17 cellular contexts compared by ENCODE assay signal in the genomic region with DNA sequence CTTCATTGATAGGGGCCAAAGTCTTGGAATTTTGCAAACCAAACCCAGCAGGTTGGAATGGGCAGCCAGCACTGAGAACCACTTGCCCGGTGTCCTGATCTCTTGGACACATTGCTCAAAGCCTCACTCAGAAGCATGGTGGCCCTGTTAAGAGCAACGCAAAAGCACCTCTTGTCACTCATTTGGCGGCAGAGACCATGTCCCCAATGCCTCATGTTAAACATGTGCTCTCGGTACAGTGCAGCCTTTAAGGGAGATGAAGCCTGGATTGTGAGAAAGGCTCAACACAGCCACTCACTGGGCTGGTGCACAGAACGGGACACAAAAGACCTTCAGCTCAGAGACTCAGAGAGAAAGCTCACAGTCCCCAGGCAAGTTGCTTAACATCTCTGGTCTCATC.
"Had no signal": no experiment of that assay in that cellular context is flagged by ENCODE, and none has a peak within 500 bp of the region (broad histone marks: within the 10 kb centered on the region; RNA-seq: fewer than 3 reads in every experiment).

No MANE protein-coding gene starts in this region.

- H3K9ac ChIP-seq: neural progenitor cell had no signal

- H3K27me3 ChIP-seq: esophagus muscularis mucosa, neural progenitor cell, right atrium auricular region, suprapubic skin, transverse colon had no signal

- H3K9me3 ChIP-seq: esophagus muscularis mucosa, left ventricle myocardium inferior, prostate gland, right atrium auricular region, suprapubic skin, transverse colon had no signal

- H3K27me3 Mint-ChIP-seq: activated naive CD8-positive, alpha-beta T cell had no signal

- H3K4me2 ChIP-seq: neural progenitor cell had no signal

- H3K27ac ChIP-seq: esophagus muscularis mucosa, left ventricle myocardium inferior, neural progenitor cell, prostate gland, right atrium auricular region, transverse colon, VCaP had no signal

- H2AFZ ChIP-seq: neural progenitor cell had no signal

- H3K4me1 ChIP-seq: neural progenitor cell, prostate gland had no signal

- H3K36me3 ChIP-seq: esophagus muscularis mucosa, left ventricle myocardium inferior, neural progenitor cell, prostate gland, right atrium auricular region, suprapubic skin, transverse colon had no signal

- H3K27ac Mint-ChIP-seq: activated naive CD8-positive, alpha-beta T cell; neural progenitor cell; stimulated activated naive CD8-positive, alpha-beta T cell treated with anti-CD3 and anti-CD28 coated beads, Interleukin-15, Interleukin-2, amounts not matched to agents 100 ng/mL and 50 ng/mL, for 24 hours had no signal

- DNase-seq: effector CD4-positive, alpha-beta T cell; glutamatergic neuron; hypothalamus; left ventricle myocardium inferior; mammary epithelial cell; stimulated activated CD4-positive, alpha-beta T cell treated with anti-CD3 and anti-CD28 coated beads, Interleukin-12 subunit alpha, Interleukin-12 subunit beta, amount 100 ng/mL, for 4 hours; SW 1271; T1000 had no signal

- H3K36me3 Mint-ChIP-seq: activated naive CD8-positive, alpha-beta T cell; neural progenitor cell had no signal

- H3K9me3 Mint-ChIP-seq: neural progenitor cell; stimulated activated naive CD8-positive, alpha-beta T cell treated with anti-CD3 and anti-CD28 coated beads, Interleukin-15, Interleukin-2, amounts not matched to agents 100 ng/mL and 50 ng/mL, for 24 hours had no signal

- H3K4me3 Mint-ChIP-seq: activated naive CD8-positive, alpha-beta T cell; neural progenitor cell; stimulated activated naive CD8-positive, alpha-beta T cell treated with anti-CD3 and anti-CD28 coated beads, Interleukin-15, Interleukin-2, amounts not matched to agents 100 ng/mL and 50 ng/mL, for 24 hours had no signal

- H3K4me3 ChIP-seq: esophagus muscularis mucosa, left ventricle myocardium inferior, neural progenitor cell, prostate gland, right atrium auricular region, suprapubic skin, transverse colon had no signal
